ENCODE assay signal across 23 cellular contexts in the genomic region with DNA sequence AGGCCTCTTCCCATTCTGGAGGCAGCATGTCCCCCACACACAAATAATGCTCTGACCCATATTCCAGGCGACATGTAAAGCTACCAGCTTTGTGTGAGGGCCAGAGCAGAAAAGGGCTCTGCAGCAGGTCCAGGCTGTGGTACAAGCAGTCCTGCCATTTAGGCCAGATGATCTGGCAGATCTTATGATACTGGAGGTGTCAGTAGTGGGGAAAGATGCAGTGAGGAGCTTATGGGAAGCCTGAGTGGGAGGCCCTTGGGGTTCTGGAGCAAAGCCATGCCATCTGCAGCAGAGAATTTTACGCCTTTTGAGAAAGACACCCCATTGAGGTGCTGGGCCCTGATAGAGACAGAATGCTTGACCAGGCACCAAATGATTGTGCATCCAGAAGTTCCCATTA. TPM values are rescaled to one million over a fixed set of nuclear protein-coding genes. Genes with fewer than 3 reads are reported as not detected.
DNase-seq lines count a peak whose midpoint lies in the region; ATAC-seq and TF ChIP-seq lines count a peak whose summit lies in the region.
"Had no signal": no experiment of that assay in that cellular context is flagged by ENCODE, and none has a peak within 500 bp of the region (broad histone marks: within the 10 kb centered on the region; RNA-seq: fewer than 3 reads in every experiment).

No MANE protein-coding gene starts in this region.

- 67 to 90% (median 84%) methylated on average over 2 of the region's 2 CpGs for WGBS in stomach, 5 donors

- H3K27me3 ChIP-seq in stomach = peaks cover 0 to 6% (median 0%) of the 10 kb centered on the region in 3 donors
- H3K27me3 ChIP-seq: BE2C had no signal

- no peaks in the 10 kb centered on the region for H3K4me1 ChIP-seq in stomach
- H3K4me1 ChIP-seq: A549, BE2C had no signal

- TF ChIP-seq EP300 in stomach (IDR thresholded peaks at IDR 0.05) = no peak

- no peaks in the 10 kb centered on the region for H3K27me3 Mint-ChIP-seq in activated CD8-positive, alpha-beta memory T cell treated with anti-CD3 and anti-CD28 coated beads, Interleukin-2, amount 10 ng/mL, durations not matched to agents 7 days and 5 days
- H3K27me3 Mint-ChIP-seq: CD4-positive, alpha-beta T cell had no signal

- H3K27ac Mint-ChIP-seq in activated CD8-positive, alpha-beta memory T cell treated with anti-CD3 and anti-CD28 coated beads, Interleukin-2, amount 10 ng/mL, durations not matched to agents 7 days and 5 days = no peak overlapping the region
- H3K27ac Mint-ChIP-seq: CD4-positive, alpha-beta T cell; GM23338 had no signal

- CTCF ChIA-PET in activated CD8-positive, alpha-beta memory T cell treated with anti-CD3 and anti-CD28 coated beads, Interleukin-2, amount 10 ng/mL, durations not matched to agents 7 days and 5 days (lab: Charles Lee) = no interaction called here

- H3K36me3 Mint-ChIP-seq in activated CD8-positive, alpha-beta memory T cell treated with anti-CD3 and anti-CD28 coated beads, Interleukin-2, amount 10 ng/mL, durations not matched to agents 7 days and 5 days = no peaks in the 10 kb centered on the region
- H3K36me3 Mint-ChIP-seq: CD14-positive monocyte; CD8-positive, alpha-beta memory T cell had no signal

- H3K27ac ChIP-seq in stomach = no peak overlapping the region
- H3K27ac ChIP-seq: A549; BLaER1 treated with 17β-estradiol and CSF1 and Interleukin-3, amounts not matched to agents 10 nM and 100 nM had no signal

- H3K9me3 Mint-ChIP-seq in activated CD8-positive, alpha-beta memory T cell treated with anti-CD3 and anti-CD28 coated beads, Interleukin-2, amount 10 ng/mL, durations not matched to agents 7 days and 5 days (ENCODE audit: low read depth) = no peaks in the 10 kb centered on the region
- H3K9me3 Mint-ChIP-seq: CD4-positive, alpha-beta T cell; CD8-positive, alpha-beta memory T cell; GM23338 had no signal

- H3K4me3 ChIP-seq in stomach = no peak overlapping the region
- H3K4me3 ChIP-seq: A549; BLaER1 treated with 17β-estradiol and CSF1 and Interleukin-3, amounts not matched to agents 10 nM and 100 nM; GM23338 had no signal

- no peaks in the 10 kb centered on the region for H3K4me1 Mint-ChIP-seq in activated CD8-positive, alpha-beta memory T cell treated with anti-CD3 and anti-CD28 coated beads, Interleukin-2, amount 10 ng/mL, durations not matched to agents 7 days and 5 days
- H3K4me1 Mint-ChIP-seq: CD8-positive, alpha-beta memory T cell had no signal

- intact Hi-C loops in posterior vena cava (cut with DNase I) (no loop called here), stomach (cut with DNase I; ENCODE audit: low total_unique reads) (no loop called here)

- peaks cover 0 to 9% (median 0%) of the 10 kb centered on the region in 4 donors for H3K9me3 ChIP-seq in stomach
- H3K9me3 ChIP-seq: A549, BE2C had no signal

- no peak overlapping the region for H3K4me3 Mint-ChIP-seq in activated CD8-positive, alpha-beta memory T cell treated with anti-CD3 and anti-CD28 coated beads, Interleukin-2, amount 10 ng/mL, durations not matched to agents 7 days and 5 days
- H3K4me3 Mint-ChIP-seq: CD14-positive monocyte; CD4-positive, alpha-beta T cell; CD8-positive, alpha-beta memory T cell; GM23338; H9 had no signal

- TF ChIP-seq POLR2A in stomach (IDR thresholded peaks at IDR 0.05) = no peak

- H3K36me3 ChIP-seq in stomach = no peaks in the 10 kb centered on the region
- H3K36me3 ChIP-seq: BE2C; BLaER1 treated with 17β-estradiol and CSF1 and Interleukin-3, amounts not matched to agents 10 nM and 100 nM had no signal

- no peak for ATAC-seq in activated CD8-positive, alpha-beta memory T cell treated with anti-CD3 and anti-CD28 coated beads, Interleukin-2, amount 10 ng/mL, durations not matched to agents 7 days and 5 days
- ATAC-seq: A549, GM23338, HCT116 had no signal

- no peak for TF ChIP-seq CTCF in stomach (IDR thresholded peaks at IDR 0.05)

- peak; percentile 19 for DNase-seq in activated CD8-positive, alpha-beta memory T cell treated with anti-CD3 and anti-CD28 coated beads for 24 hours
- DNase-seq in activated CD8-positive, alpha-beta memory T cell treated with anti-CD3 and anti-CD28 coated beads, Interleukin-2, amount 10 ng/mL, durations not matched to agents 7 days and 5 days = no peak
- DNase-seq in cerebellum (ENCODE audit: low spot score) = peak; percentile 25
- DNase-seq in posterior vena cava (ENCODE audit: low spot score) = peak; percentile 4
- DNase-seq in putamen (ENCODE audit: low spot score) = no peak
- DNase-seq in stomach = no peak
- DNase-seq: 8988T; ACHN; AML-193; BE2C; CD4-positive, alpha-beta T cell; CD8-positive, alpha-beta memory T cell; DMS 273 treated with DMSO at 0.1 percent for 48 hours; DMS79; EL; GF-D8; H9 had no signal

RNA-seq across cellular contexts. Expression of a gene that starts 7.7 kb away (rescaled TPM):
- under 1 TPM; 0.09 to 0.15 TPM for total RNA-seq in activated CD8-positive, alpha-beta memory T cell treated with anti-CD3 and anti-CD28 coated beads, Interleukin-2, amount 10 ng/mL, durations not matched to agents 7 days and 5 days
- total RNA-seq in cerebellum (9.8 TPM), posterior vena cava (1 to 10 TPM; 1.2 to 2.3 TPM), stomach (1 to 10 TPM in 1 of 5 donors, not detected in 4; 1.5 TPM)
- polyA plus RNA-seq in stomach = 1 to 10 TPM in 1 of 3 donors, under 1 TPM in 1, not detected in 1; 0.45 to 1.7 TPM
- total RNA-seq: H4 had no signal

RNA-seq across cellular contexts. Expression of a gene that starts 17.8 kb away (rescaled TPM):
- total RNA-seq in activated CD8-positive, alpha-beta memory T cell treated with anti-CD3 and anti-CD28 coated beads, Interleukin-2, amount 10 ng/mL, durations not matched to agents 7 days and 5 days = 1 to 10 TPM; 2.7 to 4.0 TPM
- 1.4 TPM for total RNA-seq in cerebellum
- total RNA-seq in posterior vena cava = 1 to 10 TPM; 3.2 to 10.0 TPM
- 1 to 10 TPM in 2 of 5 donors, not detected in 3; 1.2 to 3.3 TPM for total RNA-seq in stomach
- polyA plus RNA-seq in stomach = 1 to 10 TPM; 1.4 to 3.4 (median 3.1) TPM
- total RNA-seq: H4 had no signal

RNA-seq across cellular contexts. Expression of a gene that starts 29.7 kb away (rescaled TPM):
- total RNA-seq in activated CD8-positive, alpha-beta memory T cell treated with anti-CD3 and anti-CD28 coated beads, Interleukin-2, amount 10 ng/mL, durations not matched to agents 7 days and 5 days = 10 to 100 TPM; 14.5 to 23.5 TPM
- total RNA-seq in cerebellum (8.3 TPM), posterior vena cava (1,000 to 10,000 TPM; 1,076 to 2,214 TPM), stomach (100 to 1,000 TPM in 1 of 5 donors, 10 to 100 TPM in 4; 40.0 to 159 (median 93.3) TPM)
- polyA plus RNA-seq in stomach = 100 to 1,000 TPM in 2 of 3 donors, 10 to 100 TPM in 1; 86.0 to 237 (median 103) TPM

RNA-seq across cellular contexts. Expression of a gene that starts 38.4 kb away (rescaled TPM):
- 10 to 100 TPM; 51.4 to 57.4 TPM for total RNA-seq in activated CD8-positive, alpha-beta memory T cell treated with anti-CD3 and anti-CD28 coated beads, Interleukin-2, amount 10 ng/mL, durations not matched to agents 7 days and 5 days
- total RNA-seq in cerebellum = 12.2 TPM
- 10 to 100 TPM; 25.6 to 30.7 TPM for total RNA-seq in posterior vena cava
- total RNA-seq in stomach = 10 to 100 TPM in 3 of 5 donors, 1 to 10 TPM in 2; 6.8 to 27.2 (median 17.7) TPM
- polyA plus RNA-seq in stomach = 10 to 100 TPM in 2 of 3 donors, 1 to 10 TPM in 1; 8.8 to 18.0 (median 15.3) TPM

RNA-seq across cellular contexts. Expression of a gene that starts 47.1 kb away (rescaled TPM):
- 100 to 1,000 TPM; 118 to 151 TPM for total RNA-seq in activated CD8-positive, alpha-beta memory T cell treated with anti-CD3 and anti-CD28 coated beads, Interleukin-2, amount 10 ng/mL, durations not matched to agents 7 days and 5 days
- total RNA-seq in cerebellum (32.8 TPM), posterior vena cava (10 to 100 TPM; 70.1 to 75.6 TPM), stomach (100 to 1,000 TPM in 1 of 5 donors, 10 to 100 TPM in 3, 1 to 10 TPM in 1; 2.9 to 108 (median 70.5) TPM)
- 100 to 1,000 TPM; 176 to 320 (median 203) TPM for polyA plus RNA-seq in stomach

Comparison
In these comparisons a context has a peak if more than half of its experiments do, and no peak if none do; other contexts are left out.
1. DNase-seq: peak in activated CD8-positive, alpha-beta memory T cell treated with anti-CD3 and anti-CD28 coated beads for 24 hours (single experiment), cerebellum (single experiment) and posterior vena cava (single experiment); none in activated CD8-positive, alpha-beta memory T cell treated with anti-CD3 and anti-CD28 coated beads, Interleukin-2, amount 10 ng/mL, durations not matched to agents 7 days and 5 days (single experiment), putamen (single experiment) and stomach (single experiment).
2. RNA of a gene that starts 29.7 kb away (total RNA-seq): 1,076 to 2,214 TPM in posterior vena cava; 40.0 to 159 TPM in stomach, 14.5 to 23.5 TPM in activated CD8-positive, alpha-beta memory T cell treated with anti-CD3 and anti-CD28 coated beads, Interleukin-2, amount 10 ng/mL, durations not matched to agents 7 days and 5 days and 8.3 TPM in cerebellum (single experiment); every median in the first group is over 4 times any median in the second.